In genomic region chr5:158874814-158875213, GRCh38 we compare ENCODE assay signal across 9 cellular contexts.
DNase-seq lines count a peak whose midpoint lies in the region; ATAC-seq and TF ChIP-seq lines count a peak whose summit lies in the region.
"Had no signal": no experiment of that assay in that cellular context is flagged by ENCODE, and none has a peak within 500 bp of the region (broad histone marks: within the 10 kb centered on the region; RNA-seq: fewer than 3 reads in every experiment).

No MANE protein-coding gene starts in this region.

- peaks cover 0 to 48% of the 10 kb centered on the region in 2 donors for H3K4me1 ChIP-seq in right atrium auricular region
- no peaks in the 10 kb centered on the region for H3K4me1 ChIP-seq in hepatocyte (ENCODE audit: insufficient read depth)
- no peaks in the 10 kb centered on the region for H3K4me1 ChIP-seq in upper lobe of right lung

- H3K27me3 ChIP-seq in right atrium auricular region, result no peaks in the 10 kb centered on the region
- no peaks in the 10 kb centered on the region for H3K27me3 ChIP-seq in hepatocyte
- H3K27me3 ChIP-seq in upper lobe of right lung, result no peaks in the 10 kb centered on the region

- DNase-seq in right atrium auricular region (ENCODE audit: low spot score) (no peak), left cardiac atrium (no peak), SK-N-MC (ENCODE audit: low read depth, low spot score) (peak; percentile 45), hepatocyte (ENCODE audit: low spot score) (no peak), upper lobe of right lung (no peak), NCI-H1417 treated with DMSO at 0.1 percent for 48 hours (lab: John Stamatoyannopoulos, UW) (no peak), left lobe of liver (ENCODE audit: low spot score) (no peak)
- DNase-seq: trophoblast cell had no signal

- H3K4me3 ChIP-seq in right atrium auricular region (no peak overlapping the region), SK-N-MC (no peak overlapping the region), hepatocyte (no peak overlapping the region), upper lobe of right lung (peak overlapping the region; percentile 27)

- peak overlapping the region; percentile 51 to 65 for H3K27ac ChIP-seq in right atrium auricular region
- H3K27ac ChIP-seq in SK-N-MC, result peak overlapping the region; percentile 37; the same call in 1 of the 2 replicates
- H3K27ac ChIP-seq in hepatocyte, result no peak overlapping the region
- H3K27ac ChIP-seq in upper lobe of right lung, result no peak overlapping the region

- no peaks in the 10 kb centered on the region for H3K9me2 ChIP-seq in hepatocyte (replicated peaks; ENCODE audit: insufficient read depth)

- H3K9ac ChIP-seq in SK-N-MC (ENCODE audit: insufficient read length), result no peak overlapping the region

- no peak for TF ChIP-seq CTCF in right atrium auricular region (IDR thresholded peaks at IDR 0.05)
- no peak for TF ChIP-seq CTCF in hepatocyte (IDR thresholded peaks at IDR 0.05; ENCODE audit: poor library complexity)
- TF ChIP-seq CTCF in upper lobe of right lung (IDR thresholded peaks at IDR 0.05), result no peak

- H4K20me1 ChIP-seq in hepatocyte (ENCODE audit: insufficient read depth, poor library complexity, severe bottlenecking), result no peaks in the 10 kb centered on the region

- ATAC-seq in left cardiac atrium (no peak), upper lobe of right lung (no peak), SK-N-SH treated with all-trans-retinoic acid at 6 μM for 48 hours (no peak), left lobe of liver (no peak)

- H2AFZ ChIP-seq in hepatocyte, result no peak overlapping the region

- H3K36me3 ChIP-seq in right atrium auricular region (no peaks in the 10 kb centered on the region), SK-N-MC (ENCODE audit: insufficient read depth, low read length) (no peaks in the 10 kb centered on the region), hepatocyte (replicated peaks; ENCODE audit: insufficient read depth, low read depth) (no peaks in the 10 kb centered on the region), upper lobe of right lung (no peaks in the 10 kb centered on the region)

- intact Hi-C loops in left cardiac atrium (cut with DNase I) (loop anchor here in 1 of 2 donors (10.0 kb wide), 1 partner anchor 220 kb away; the partner anchor contains the start of gene EBF1), upper lobe of right lung (cut with DNase I) (no loop called here)

- H3K4me2 ChIP-seq in hepatocyte, result peak overlapping the region; percentile 14

- no peaks in the 10 kb centered on the region for H3K79me2 ChIP-seq in hepatocyte

- H3K9me3 ChIP-seq in right atrium auricular region (no peaks in the 10 kb centered on the region), SK-N-MC (ENCODE audit: low read depth, low read length) (no peaks in the 10 kb centered on the region), hepatocyte (ENCODE audit: low read depth) (no peaks in the 10 kb centered on the region), upper lobe of right lung (no peaks in the 10 kb centered on the region)

TF ChIP-seq in SK-N-SH treated with all-trans-retinoic acid at 6 μM for 48 hours, 23 proteins besides CTCF, POLR2A, EP300 and RAD21:
- TF ChIP-seq CSDC2 (CRISPR knock-in tag; IDR thresholded peaks at IDR 0.05) (no peak), PATZ1 (CRISPR knock-in tag; IDR thresholded peaks at IDR 0.05; ENCODE audit: borderline replicate concordance) (no peak), ZNF70 (CRISPR knock-in tag; IDR thresholded peaks at IDR 0.05) (no peak)

Comparison
In these comparisons a context has a peak if more than half of its experiments do, and no peak if none do; other contexts are left out.
1. H3K27ac ChIP-seq: peak in right atrium auricular region (2 of 2) and SK-N-MC (single experiment); none in hepatocyte (single experiment) and upper lobe of right lung (single experiment).